In genomic region chr14:102590667-102591099, GRCh38 we compare ENCODE assay signal across 1 cellular context.
TF ChIP-seq lines count a peak whose summit lies in the region.

No MANE protein-coding gene starts in this region.

TF ChIP-seq in HepG2, 621 proteins besides CTCF, POLR2A, EP300 and RAD21 (continued from another document and continues in another):
- no peak for TF ChIP-seq PBX2 (CRISPR knock-in tag; IDR thresholded peaks at IDR 0.05)
- TF ChIP-seq ZNF749 (CRISPR knock-in tag; IDR thresholded peaks at IDR 0.05; ENCODE audit: borderline replicate concordance) = no peak
- TF ChIP-seq RARA (CRISPR knock-in tag; IDR thresholded peaks at IDR 0.05) = peak; percentile 56
- no peak for TF ChIP-seq CHD4 (IDR thresholded peaks at IDR 0.05; ENCODE audit: borderline replicate concordance, low read length)
- TF ChIP-seq FOXA3 (CRISPR knock-in tag; IDR thresholded peaks at IDR 0.05) = peak; percentile 38
- TF ChIP-seq NONO (IDR thresholded peaks at IDR 0.05) = no peak
- TF ChIP-seq NONO (CRISPR knock-in tag; conservative IDR thresholded peaks at IDR 0.05) = peak; percentile 63; the same call in 1 of the 2 replicates
- 0 out of 2 replicates have a peak, but pooled peaks have one; percentile 27 for TF ChIP-seq SNAPC2 (CRISPR knock-in tag; IDR thresholded peaks at IDR 0.05)
- no peak for TF ChIP-seq SATB2 (CRISPR knock-in tag; IDR thresholded peaks at IDR 0.05)
- TF ChIP-seq ZNF569 (CRISPR knock-in tag; IDR thresholded peaks at IDR 0.05; ENCODE audit: borderline replicate concordance) = no peak
- no peak for TF ChIP-seq FOXP1 (IDR thresholded peaks at IDR 0.05)
- 0 out of 2 replicates have a peak, but pooled peaks have one; percentile 16 for TF ChIP-seq FOXP1 (CRISPR knock-in tag; IDR thresholded peaks at IDR 0.05)
- no peak for TF ChIP-seq ZNF260 (CRISPR knock-in tag; IDR thresholded peaks at IDR 0.05; ENCODE audit: borderline replicate concordance, low read depth)
- peak; percentile 30; the same call in 1 of the 2 replicates for TF ChIP-seq ZNF501 (CRISPR knock-in tag; IDR thresholded peaks at IDR 0.05)
- TF ChIP-seq GABPA (IDR thresholded peaks at IDR 0.05; ENCODE audit: low read depth, low read length) = no peak
- peak; percentile 9; the same call in 1 of the 2 replicates for TF ChIP-seq GABPA (CRISPR knock-in tag; IDR thresholded peaks at IDR 0.05; ENCODE audit: low read depth)
- TF ChIP-seq ZFY (CRISPR knock-in tag; IDR thresholded peaks at IDR 0.05) = peak; percentile 64; the same call in 1 of the 2 replicates
- TF ChIP-seq YY1 (IDR thresholded peaks at IDR 0.05; ENCODE audit: insufficient read depth, insufficient replicate concordance, low read depth, low read length) = peak; percentile 29
- no peak for TF ChIP-seq ZNF274 (CRISPR knock-in tag; IDR thresholded peaks at IDR 0.05)
- no peak for TF ChIP-seq ZFYVE20 (CRISPR knock-in tag; IDR thresholded peaks at IDR 0.05; ENCODE audit: borderline replicate concordance, low read depth)
- peak; percentile 76 for TF ChIP-seq GATAD2A (CRISPR knock-in tag; IDR thresholded peaks at IDR 0.05)
- 0 out of 2 replicates have a peak, but pooled peaks have one; percentile 29 for TF ChIP-seq TSC22D2 (CRISPR knock-in tag; IDR thresholded peaks at IDR 0.05; ENCODE audit: borderline replicate concordance)
- peak; percentile 20; the same call in 1 of the 2 replicates for TF ChIP-seq FOXK1 (CRISPR knock-in tag; IDR thresholded peaks at IDR 0.05; ENCODE audit: borderline replicate concordance, low read depth)
- TF ChIP-seq SALL1 (CRISPR knock-in tag; IDR thresholded peaks at IDR 0.05) = peak; percentile 59
- TF ChIP-seq THRA (CRISPR knock-in tag; IDR thresholded peaks at IDR 0.05; ENCODE audit: borderline replicate concordance) = peak; percentile 82; the same call in 1 of the 2 replicates
- TF ChIP-seq NR2F2 (IDR thresholded peaks at IDR 0.05; ENCODE audit: borderline replicate concordance, low read depth) = peak; percentile 74
- TF ChIP-seq ZFP91 (CRISPR knock-in tag; IDR thresholded peaks at IDR 0.05; ENCODE audit: borderline replicate concordance) = peak; percentile 60; the same call in 1 of the 2 replicates
- TF ChIP-seq TFE3 (CRISPR knock-in tag; IDR thresholded peaks at IDR 0.05) = peak; percentile 64; the same call in 1 of the 2 replicates
- peak; percentile 62 to 89 for TF ChIP-seq HMGXB4 (CRISPR knock-in tag; IDR thresholded peaks at IDR 0.05; ENCODE audit: borderline replicate concordance in 1 of 2, low read depth in 1 of 2)
- TF ChIP-seq ZNF784 (CRISPR knock-in tag; IDR thresholded peaks at IDR 0.05; ENCODE audit: borderline replicate concordance) = no peak
- TF ChIP-seq ZBTB33 (CRISPR knock-in tag; IDR thresholded peaks at IDR 0.05) = peak; percentile 43; the same call in 1 of the 2 replicates
- TF ChIP-seq CERS6 (CRISPR knock-in tag; IDR thresholded peaks at IDR 0.05) = no peak
- TF ChIP-seq SOX5 (CRISPR knock-in tag; IDR thresholded peaks at IDR 0.05; ENCODE audit: borderline replicate concordance) = peak; percentile 55; the same call in 1 of the 2 replicates
- peak; percentile 50; the same call in 1 of the 2 replicates for TF ChIP-seq KAT8 (CRISPR knock-in tag; IDR thresholded peaks at IDR 0.05)
- no peak for TF ChIP-seq NFE2 (CRISPR knock-in tag; IDR thresholded peaks at IDR 0.05)
- peak; percentile 54; the same call in 1 of the 2 replicates for TF ChIP-seq ZNF580 (CRISPR knock-in tag; IDR thresholded peaks at IDR 0.05; ENCODE audit: borderline replicate concordance, low read depth)
- 0 out of 2 replicates have a peak, but pooled peaks have one; percentile 39 for TF ChIP-seq ZNF331 (CRISPR knock-in tag; IDR thresholded peaks at IDR 0.05)
- peak; percentile 36 for TF ChIP-seq ZNF574 (CRISPR knock-in tag; IDR thresholded peaks at IDR 0.05)
- peak; percentile 76; the same call in 1 of the 2 replicates for TF ChIP-seq ESRRA (CRISPR knock-in tag; IDR thresholded peaks at IDR 0.05; ENCODE audit: low read depth)
- TF ChIP-seq MLX (CRISPR knock-in tag; IDR thresholded peaks at IDR 0.05) = no peak
- TF ChIP-seq SNRNP70 (IDR thresholded peaks at IDR 0.05; ENCODE audit: low read depth, low read length) = no peak
- TF ChIP-seq ZSCAN9 (CRISPR knock-in tag; IDR thresholded peaks at IDR 0.05; ENCODE audit: borderline replicate concordance) = no peak; the same call in 1 of the 2 replicates
- TF ChIP-seq NR2F6 (IDR thresholded peaks at IDR 0.05) = peak; percentile 58; the same call in 1 of the 2 replicates
- TF ChIP-seq NR2F6 (CRISPR knock-in tag; IDR thresholded peaks at IDR 0.05) = peak; percentile 81
- 0 out of 2 replicates have a peak, but pooled peaks have one; percentile 30 for TF ChIP-seq ATF3 (CRISPR knock-in tag; IDR thresholded peaks at IDR 0.05)
- 0 out of 2 replicates have a peak, but pooled peaks have one; percentile 20 for TF ChIP-seq THAP11 (CRISPR knock-in tag; IDR thresholded peaks at IDR 0.05)
- TF ChIP-seq IRX3 (CRISPR knock-in tag; IDR thresholded peaks at IDR 0.05; ENCODE audit: borderline replicate concordance, low read depth) = no peak
- TF ChIP-seq CBX1 (IDR thresholded peaks at IDR 0.05; ENCODE audit: low read depth) = no peak
- TF ChIP-seq ZNF746 (CRISPR knock-in tag; IDR thresholded peaks at IDR 0.05) = no peak
- TF ChIP-seq SOX6 (IDR thresholded peaks at IDR 0.05) = no peak
- TF ChIP-seq SOX6 (CRISPR knock-in tag; IDR thresholded peaks at IDR 0.05) = peak; percentile 9; the same call in 1 of the 2 replicates
- TF ChIP-seq ZNF841 (CRISPR knock-in tag; IDR thresholded peaks at IDR 0.05; ENCODE audit: borderline replicate concordance) = no peak
- TF ChIP-seq CCAR2 (optimal IDR thresholded peaks at IDR 0.05; ENCODE audit: low read depth, low read length) = peak; percentile 87
